In the genomic region with DNA sequence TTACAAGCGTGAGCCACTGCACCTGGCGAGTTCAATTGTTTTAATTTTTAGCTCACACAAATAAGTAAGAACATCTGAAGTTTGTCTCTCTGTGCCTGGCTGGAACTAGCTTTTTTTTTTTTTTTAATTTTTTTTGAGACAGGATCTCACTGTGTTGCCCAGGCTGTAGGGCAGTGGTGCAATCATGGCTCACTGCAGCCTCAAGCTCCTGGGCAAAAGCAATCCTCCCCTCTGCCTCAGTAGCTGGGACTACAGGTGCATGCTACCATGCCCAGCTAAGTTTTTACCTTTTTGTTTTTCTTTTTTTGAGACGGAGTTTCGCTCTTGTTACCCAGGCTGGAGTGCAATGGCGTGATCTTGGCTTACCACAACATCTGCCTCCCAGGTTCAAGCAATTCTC, we compare ENCODE assay signal across 35 cellular contexts. TPM values are rescaled to one million over a fixed set of nuclear protein-coding genes. Genes with fewer than 3 reads are reported as not detected.
"Had no signal": no experiment of that assay in that cellular context is flagged by ENCODE, and none has a peak within 500 bp of the region (broad histone marks: within the 10 kb centered on the region; RNA-seq: fewer than 3 reads in every experiment).

No MANE protein-coding gene starts in this region.

- H3K9me3 ChIP-seq: adrenal gland, ascending aorta, body of pancreas, breast epithelium had no signal

- H3K4me1 ChIP-seq: ascending aorta, body of pancreas, breast epithelium had no signal

- DNase-seq: activated effector memory CD4-positive, alpha-beta T cell treated with anti-CD3 and anti-CD28 coated beads, Interleukin-2, amount 50 U/mL, for 16 hours; activated gamma-delta T cell; activated gamma-delta T cell treated with Interleukin-2 at 50 U/mL for 16 hours; activated naive CD4-positive, alpha-beta T cell; activated naive CD4-positive, alpha-beta T cell treated with anti-CD3 and anti-CD28 coated beads for 36 hours; activated naive CD4-positive, alpha-beta T cell treated with anti-CD3 and anti-CD28 coated beads, Interleukin-2, amount 10 ng/mL, durations not matched to agents 7 days and 5 days; activated naive CD4-positive, alpha-beta T cell treated with anti-CD3 and anti-CD28 coated beads, Interleukin-2, amount 50 U/mL, for 16 hours; activated naive CD4-positive, alpha-beta T cell treated with Interleukin-2 at 50 U/mL for 16 hours; activated naive CD8-positive, alpha-beta T cell treated with anti-CD3 and anti-CD28 coated beads for 36 hours; activated naive CD8-positive, alpha-beta T cell treated with anti-CD3 and anti-CD28 coated beads, Interleukin-2, amount 10 ng/mL, durations not matched to agents 7 days and 5 days; activated naive CD8-positive, alpha-beta T cell treated with anti-CD3 and anti-CD28 coated beads, Interleukin-2, amount 50 U/mL, for 24 hours; activated T-cell treated with anti-CD3 and anti-CD28 coated beads, Interleukin-2, amount 50 U/mL, for 1 hour; activated T-cell treated with anti-CD3 and anti-CD28 coated beads, Interleukin-2, amount 50 U/mL, for 24 hours; activated T-cell treated with anti-CD3 and anti-CD28 coated beads, Interleukin-2, amount 50 U/mL, for 4 hours; activated T-cell treated with anti-CD3 and anti-CD28 coated beads, Interleukin-2, amount 50 U/mL, for 48 hours; activated T-cell treated with anti-CD3 and anti-CD28 coated beads, Interleukin-2, amount 50 U/mL, for 72 hours; adrenal gland; amniotic stem cell; amygdala; anterior cingulate cortex; aorta; body of pancreas; brain microvascular endothelial cell; caudate nucleus; central memory CD4-positive, alpha-beta T cell; cerebellar nuclear complex had no signal

- H3K27me3 ChIP-seq: adrenal gland, ascending aorta, body of pancreas, breast epithelium had no signal

- ATAC-seq: activated naive CD4-positive, alpha-beta T cell treated with anti-CD3 and anti-CD28 coated beads, Interleukin-2, amount 50 U/mL, for 72 hours; activated naive CD8-positive, alpha-beta T cell treated with anti-CD3 and anti-CD28 coated beads, Interleukin-2, amount 50 U/mL, for 24 hours; activated T-cell treated with anti-CD3 and anti-CD28 coated beads, Interleukin-2, amount 50 U/mL, for 4 hours; activated T-cell treated with anti-CD3 and anti-CD28 coated beads, Interleukin-2, amount 50 U/mL, for 72 hours; activated T-helper 17 cell treated with anti-CD3 and anti-CD28 coated beads, Interleukin-2, amount 50 U/mL, for 72 hours; body of pancreas had no signal

- H3K36me3 ChIP-seq: adrenal gland, ascending aorta, brain microvascular endothelial cell, breast epithelium, cardiac muscle cell had no signal

- H3K4me3 ChIP-seq: adrenal gland, ascending aorta, body of pancreas, breast epithelium, cardiac muscle cell had no signal

- FAIRE-seq: astrocyte, bronchial epithelial cell had no signal

- H3K27ac ChIP-seq: adrenal gland, ascending aorta, body of pancreas, brain microvascular endothelial cell, breast epithelium, cardiac muscle cell had no signal

RNA-seq across cellular contexts. Expression of a gene that starts 7.9 kb away (rescaled TPM):
- total RNA-seq: activated naive CD4-positive, alpha-beta T cell treated with anti-CD3 and anti-CD28 coated beads for 36 hours; activated naive CD4-positive, alpha-beta T cell treated with anti-CD3 and anti-CD28 coated beads, Interleukin-2, amount 50 U/mL, for 72 hours; activated naive CD8-positive, alpha-beta T cell treated with anti-CD3 and anti-CD28 coated beads for 36 hours; activated T-cell treated with anti-CD3 and anti-CD28 coated beads, Interleukin-2, amount 50 U/mL, for 72 hours; activated T-helper 1 cell treated with anti-CD3 and anti-CD28 coated beads, Interleukin-12 subunit alpha, Interleukin-12 subunit beta, Interleukin-2, Interleukin-4 antibody, amounts not matched to agents 30 ng/mL and 10 ng/mL and 1 ng/mL, durations not matched to agents 14 hours and 24 hours and 36 hours; activated T-helper 17 cell treated with anti-CD3 and anti-CD28 coated beads, Interleukin-2, amount 50 U/mL, for 72 hours; activated T-helper 2 cell treated with anti-CD3 and anti-CD28 coated beads, Interferon-gamma antibody, Interleukin-2, Interleukin-4, amounts not matched to agents 10 μg/mL and 5 μg/mL and 100 μg/mL, durations not matched to agents 14 hours and 24 hours and 36 hours; ascending aorta; body of pancreas; bronchial epithelial cell had no signal
- polyA plus RNA-seq: aorta had no signal
